In the genomic region with DNA sequence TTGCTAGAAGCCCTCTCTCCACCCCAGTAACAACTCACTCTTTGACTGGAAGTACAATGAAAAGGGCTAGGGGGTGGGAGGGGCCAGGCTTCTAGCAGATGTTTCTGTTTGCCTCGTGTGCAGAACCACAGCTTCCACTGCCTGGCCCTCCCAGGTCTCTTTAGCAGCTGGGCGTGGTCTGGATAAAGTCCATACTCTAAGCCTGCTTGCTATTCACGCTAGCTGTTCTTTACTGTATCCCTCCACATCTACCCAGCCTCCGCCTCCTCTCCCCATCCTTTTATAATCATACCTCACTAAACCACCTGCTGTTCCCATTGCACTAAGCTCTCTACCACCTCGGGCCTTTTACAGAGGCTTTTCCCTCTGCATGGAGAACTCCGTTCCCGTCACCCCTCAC, we compare ENCODE assay signal across 8 cellular contexts.
A peak's percentile ranks its signal among the peaks of the same experiment; 100 is the strongest.
DNase-seq lines count a peak whose midpoint lies in the region; ATAC-seq and TF ChIP-seq lines count a peak whose summit lies in the region.

No MANE protein-coding gene starts in this region.

- ATAC-seq in HG02981 (IDR thresholded peaks at IDR 0.05; ENCODE audit: unreplicated experiment) = peak; percentile 38
- no peak for ATAC-seq in HG03135 (IDR thresholded peaks at IDR 0.05; ENCODE audit: unreplicated experiment)
- ATAC-seq in HG02588 (IDR thresholded peaks at IDR 0.05; ENCODE audit: unreplicated experiment) = no peak
- ATAC-seq in GM21786 (IDR thresholded peaks at IDR 0.05; ENCODE audit: unreplicated experiment) = no peak

- no peak for TF ChIP-seq CTCF in fibroblast of mammary gland (conservative IDR thresholded peaks at IDR 0.05; ENCODE audit: control insufficient read depth, insufficient read depth, low read depth, low read length)

- no peak overlapping the region for H3K4me3 ChIP-seq in fibroblast of mammary gland (ENCODE audit: control insufficient read depth, low read depth, low read length)

- DNase-seq in D341Med (ENCODE audit: low spot score) (peak; percentile 49), NCI-H526 (lab: John Stamatoyannopoulos, UW) (peak; percentile 53 to 78), fibroblast of mammary gland (ENCODE audit: low read depth) (peak; percentile 23), SW 1271 (lab: John Stamatoyannopoulos, UW) (no peak)

Comparison
In these comparisons a context has a peak if more than half of its experiments do, and no peak if none do; other contexts are left out.
1. DNase-seq: peak in D341Med (single experiment), NCI-H526 (2 of 2) and fibroblast of mammary gland (single experiment); none in SW 1271 (0 of 2).